In genomic region chr3:140627756-140628155, GRCh38 we compare ENCODE assay signal across 21 cellular contexts. TPM values are rescaled to one million over a fixed set of nuclear protein-coding genes. Genes with fewer than 3 reads are reported as not detected.
DNase-seq lines count a peak whose midpoint lies in the region; ATAC-seq, FAIRE-seq and TF ChIP-seq lines count a peak whose summit lies in the region.
"Had no signal": no experiment of that assay in that cellular context is flagged by ENCODE, and none has a peak within 500 bp of the region (broad histone marks: within the 10 kb centered on the region; RNA-seq: fewer than 3 reads in every experiment).

No MANE protein-coding gene starts in this region.

- dilution Hi-C loops in keratinocyte (cut with MboI; ENCODE audit: extremely low pct_ligation_motif_present, low sequenced_read_pairs) = no loop called here

- no peak overlapping the region for H3K9ac ChIP-seq in keratinocyte (ENCODE audit: control insufficient read depth, extremely low read depth, insufficient read depth, low read length)
- H3K9ac ChIP-seq: BLaER1, GM23248 had no signal

- peak overlapping the region; percentile 50 for H2AFZ ChIP-seq in ACC112 (ENCODE audit: low read length, unreplicated experiment)
- no peak overlapping the region for H2AFZ ChIP-seq in keratinocyte (ENCODE audit: control insufficient read depth, low read length)
- H2AFZ ChIP-seq: GM23248 had no signal

- H3K4me3 ChIP-seq in ACC112 (ENCODE audit: low read depth, low read length) (no peak overlapping the region), fibroblast of mammary gland (ENCODE audit: control insufficient read depth, low read depth, low read length) (no peak overlapping the region), keratinocyte (ENCODE audit: control insufficient read depth in 2 of 3, extremely low read depth in 1 of 3, insufficient read depth in 2 of 3, low read depth in 1 of 3, low read length in 3 of 3) (no peak overlapping the region), upper lobe of right lung (no peak overlapping the region)
- H3K4me3 ChIP-seq: A549, BLaER1, GM23248, HAP-1 had no signal

- H3K36me3 ChIP-seq in ACC112 (ENCODE audit: insufficient read depth, low read length) = no peaks in the 10 kb centered on the region
- H3K36me3 ChIP-seq in keratinocyte (ENCODE audit: control insufficient read depth in 2 of 2, extremely low read depth in 1 of 2, insufficient read depth in 2 of 2, low read length in 2 of 2) = no peaks in the 10 kb centered on the region
- H3K36me3 ChIP-seq in upper lobe of right lung = no peaks in the 10 kb centered on the region
- H3K36me3 ChIP-seq: BLaER1, HAP-1 had no signal

- FAIRE-seq in keratinocyte (lab: Jason Lieb, UNC) = peak; percentile 44
- FAIRE-seq: A549 had no signal

- H3K27me3 Mint-ChIP-seq in osteocyte (ENCODE audit: unreplicated experiment) (no peaks in the 10 kb centered on the region), chondrocyte (ENCODE audit: low read depth) (no peaks in the 10 kb centered on the region)
- H3K27me3 Mint-ChIP-seq: CD4-positive, alpha-beta memory T cell had no signal

- no peaks in the 10 kb centered on the region for H3K9me1 ChIP-seq in keratinocyte (ENCODE audit: control insufficient read depth, extremely low read depth, insufficient read depth, low read length)

- H3K27ac Mint-ChIP-seq in osteocyte (ENCODE audit: unreplicated experiment) = peak overlapping the region; percentile 89
- no peak overlapping the region for H3K27ac Mint-ChIP-seq in chondrocyte (ENCODE audit: unreplicated experiment)
- H3K27ac Mint-ChIP-seq: CD14-positive monocyte; CD4-positive, alpha-beta memory T cell had no signal

- no peaks in the 10 kb centered on the region for H4K20me1 ChIP-seq in keratinocyte (ENCODE audit: control insufficient read depth, extremely low read depth, insufficient read depth, low read length)
- H4K20me1 ChIP-seq: BLaER1 had no signal

- H3K4me1 ChIP-seq in ACC112 (ENCODE audit: control insufficient read depth, insufficient read depth, low read length, unreplicated experiment) (peaks cover 39% of the 10 kb centered on the region), keratinocyte (ENCODE audit: control insufficient read depth, extremely low read depth, insufficient read depth, low read length) (peaks cover 35% of the 10 kb centered on the region), upper lobe of right lung (no peaks in the 10 kb centered on the region)
- H3K4me1 ChIP-seq: A549, BLaER1, HAP-1 had no signal

- H3K27ac ChIP-seq in ACC112 (ENCODE audit: low read depth, low read length) = peak overlapping the region; percentile 87
- no peak overlapping the region for H3K27ac ChIP-seq in keratinocyte (ENCODE audit: control insufficient read depth, insufficient read depth, low read length)
- H3K27ac ChIP-seq in upper lobe of right lung = no peak overlapping the region
- H3K27ac ChIP-seq: 22Rv1, A549, BLaER1, GM23248, HL-60 had no signal

- intact Hi-C loops in upper lobe of right lung (cut with DNase I) = no loop called here

- H3K79me2 ChIP-seq in ACC112 (ENCODE audit: control insufficient read depth, insufficient read depth, low read length, unreplicated experiment) = no peaks in the 10 kb centered on the region
- H3K79me2 ChIP-seq in keratinocyte (ENCODE audit: control insufficient read depth, insufficient read depth, low read length) = no peaks in the 10 kb centered on the region

- ATAC-seq in upper lobe of right lung (no peak), GM21447 (IDR thresholded peaks at IDR 0.05; ENCODE audit: unreplicated experiment) (no peak)
- ATAC-seq: A549 had no signal

- no peaks in the 10 kb centered on the region for H3K27me3 ChIP-seq in ACC112 (ENCODE audit: insufficient read depth, low read length)
- no peaks in the 10 kb centered on the region for H3K27me3 ChIP-seq in keratinocyte (ENCODE audit: control insufficient read depth, extremely low read depth, insufficient read depth, low read length)
- H3K27me3 ChIP-seq in upper lobe of right lung = no peaks in the 10 kb centered on the region
- H3K27me3 ChIP-seq: BLaER1 had no signal

- H3K9me3 ChIP-seq in keratinocyte (ENCODE audit: control insufficient read depth, low read depth, low read length) (no peaks in the 10 kb centered on the region), upper lobe of right lung (no peaks in the 10 kb centered on the region)
- H3K9me3 ChIP-seq: A549, BLaER1, HAP-1 had no signal

- H3K4me2 ChIP-seq in keratinocyte (ENCODE audit: control insufficient read depth, extremely low read depth, insufficient read depth, low read depth, low read length) = no peak overlapping the region
- H3K4me2 ChIP-seq: A549, BLaER1 had no signal

- H3K4me1 Mint-ChIP-seq in osteocyte (ENCODE audit: unreplicated experiment) (peaks cover 63% of the 10 kb centered on the region), chondrocyte (ENCODE audit: low read depth) (peaks cover 50% of the 10 kb centered on the region)
- H3K4me1 Mint-ChIP-seq: CD14-positive monocyte; CD4-positive, alpha-beta memory T cell had no signal

- TF ChIP-seq CTCF in fibroblast of mammary gland (conservative IDR thresholded peaks at IDR 0.05; ENCODE audit: control insufficient read depth, insufficient read depth, low read depth, low read length) = no peak
- TF ChIP-seq CTCF in keratinocyte (optimal IDR thresholded peaks at IDR 0.05 in 1 of 3, IDR thresholded peaks at IDR 0.05 in 1 of 3, conservative IDR thresholded peaks at IDR 0.05 in 1 of 3; ENCODE audit: extremely low read depth in 1 of 3, insufficient read depth in 2 of 3, low read length in 3 of 3) = no peak
- no peak for TF ChIP-seq CTCF in osteocyte (IDR thresholded peaks at IDR 0.05)
- no peak for TF ChIP-seq CTCF in chondrocyte (IDR thresholded peaks at IDR 0.05)
- no peak for TF ChIP-seq CTCF in upper lobe of right lung (IDR thresholded peaks at IDR 0.05)

- peaks cover 12% of the 10 kb centered on the region for H3K9me3 Mint-ChIP-seq in osteocyte (ENCODE audit: unreplicated experiment)
- H3K9me3 Mint-ChIP-seq in chondrocyte (ENCODE audit: low read depth) = peaks cover 9% of the 10 kb centered on the region

- DNase-seq in fibroblast of mammary gland (ENCODE audit: low read depth) (peak; percentile 76), keratinocyte (ENCODE audit: low read depth, low spot score) (no peak), osteocyte (ENCODE audit: extremely low spot score, unreplicated experiment) (no peak), DMS114 treated with DMSO at 0.1 percent for 48 hours (lab: John Stamatoyannopoulos, UW; ENCODE audit: unreplicated experiment) (no peak), chondrocyte (ENCODE audit: low spot score) (no peak), upper lobe of right lung (no peak)
- DNase-seq: CD4-positive, alpha-beta memory T cell; DMS79 treated with DMSO at 0.1 percent for 48 hours; GF-D8; GM23248 had no signal

- H3K36me3 Mint-ChIP-seq in osteocyte (ENCODE audit: unreplicated experiment) = no peaks in the 10 kb centered on the region
- H3K36me3 Mint-ChIP-seq in chondrocyte (ENCODE audit: low read depth) = peaks cover 2% of the 10 kb centered on the region
- H3K36me3 Mint-ChIP-seq: CD14-positive monocyte; CD4-positive, alpha-beta memory T cell had no signal

- no peak overlapping the region for H3K4me3 Mint-ChIP-seq in osteocyte (ENCODE audit: unreplicated experiment)
- no peak overlapping the region for H3K4me3 Mint-ChIP-seq in chondrocyte (ENCODE audit: unreplicated experiment)
- H3K4me3 Mint-ChIP-seq: CD14-positive monocyte; CD4-positive, alpha-beta memory T cell had no signal

RNA-seq across cellular contexts. Expression of gene TRIM42, which starts 50.1 kb away (rescaled TPM):
- not detected in 3 replicates for polyA plus RNA-seq in keratinocyte
- not detected for polyA plus RNA-seq in keratinocyte (2011; ENCODE audit: low read depth)
- polyA plus RNA-seq in keratinocyte (2011; cell fraction: cytosol; rRNA removed) = not detected in 2 replicates
- polyA plus RNA-seq in keratinocyte (2011; cell fraction: nucleus; rRNA removed) = not detected in 2 replicates
- polyA plus RNA-seq in keratinocyte (2012; ENCODE audit: low replicate concordance) = not detected in 2 replicates
- polyA minus RNA-seq in keratinocyte = not detected in 3 replicates
- not detected for polyA minus RNA-seq in keratinocyte (2011; cell fraction: cytosol; rRNA and poly(A)+ RNA removed)
- not detected in 2 replicates for polyA minus RNA-seq in keratinocyte (2011; cell fraction: nucleus; rRNA and poly(A)+ RNA removed)
- not detected in 2 replicates for total RNA-seq in osteocyte
- not detected in 3 replicates for total RNA-seq in chondrocyte
- total RNA-seq in upper lobe of right lung = not detected
- total RNA-seq: CD4-positive, alpha-beta memory T cell; GM23248; H4; HT1080 had no signal
- polyA plus RNA-seq: A549; AG04450; CD14-positive monocyte; CD4-positive, alpha-beta memory T cell; GM23248 had no signal
